23 cellular contexts compared by ENCODE assay signal in genomic region chr6:103983860-103984259, GRCh38.
"Had no signal": no experiment of that assay in that cellular context is flagged by ENCODE, and none has a peak within 500 bp of the region (broad histone marks: within the 10 kb centered on the region; RNA-seq: fewer than 3 reads in every experiment).

No MANE protein-coding gene starts in this region.

- H3K4me1 ChIP-seq: esophagus squamous epithelium, heart right ventricle, pancreas, psoas muscle, right atrium auricular region, upper lobe of left lung had no signal

- H3K9me3 ChIP-seq: esophagus squamous epithelium, heart right ventricle, mucosa of descending colon, pancreas, psoas muscle, right atrium auricular region, thoracic aorta, upper lobe of left lung had no signal

- ATAC-seq: activated CD4-positive, CD25-positive, alpha-beta regulatory T cell treated with anti-CD3 and anti-CD28 coated beads, Interleukin-2, amount 50 U/mL, for 24 hours; activated CD8-positive, alpha-beta T cell treated with anti-CD3 and anti-CD28 coated beads, Interleukin-2, amount 10 ng/mL, durations not matched to agents 7 days and 5 days; heart right ventricle; left colon; mucosa of descending colon; pancreas; psoas muscle had no signal

- H3K4me3 ChIP-seq: esophagus squamous epithelium, heart right ventricle, mucosa of descending colon, pancreas, psoas muscle, right atrium auricular region, thoracic aorta, upper lobe of left lung had no signal

- H3K36me3 ChIP-seq: esophagus squamous epithelium, heart right ventricle, pancreas, right atrium auricular region, thoracic aorta, upper lobe of left lung had no signal

- H3K27me3 ChIP-seq: esophagus squamous epithelium, heart right ventricle, pancreas, right atrium auricular region, upper lobe of left lung had no signal

- H3K27ac ChIP-seq: esophagus squamous epithelium, heart right ventricle, pancreas, psoas muscle, right atrium auricular region, thoracic aorta, upper lobe of left lung, VCaP had no signal

- DNase-seq: activated CD4-positive, alpha-beta T cell treated with anti-CD3 and anti-CD28 coated beads, Interleukin-2, amount 10 ng/mL, durations not matched to agents 7 days and 5 days; activated CD8-positive, alpha-beta T cell treated with anti-CD3 and anti-CD28 coated beads, Interleukin-2, amount 10 ng/mL, durations not matched to agents 7 days and 5 days; activated gamma-delta T cell treated with Interleukin-2 at 50 U/mL for 16 hours; activated T-cell treated with anti-CD3 and anti-CD28 coated beads, Interleukin-2, amount 50 U/mL, for 1 hour; anterior cingulate cortex; central memory CD4-positive, alpha-beta T cell; dermis blood vessel endothelial cell; effector memory CD4-positive, alpha-beta T cell; esophagus squamous epithelium; heart right ventricle; islet precursor cell; left colon; mucosa of descending colon; nephron progenitor cell; pancreas; psoas muscle; stimulated activated CD4-positive, alpha-beta T cell treated with anti-CD3 and anti-CD28 coated beads, Interleukin-4, amount 100 ng/mL, for 24 hours; stimulated activated naive CD4-positive, alpha-beta T cell treated with Interleukin-2 at 50 U/mL for 16 hours; upper lobe of left lung had no signal
